1 cellular context compared by ENCODE assay signal in the genomic region with DNA sequence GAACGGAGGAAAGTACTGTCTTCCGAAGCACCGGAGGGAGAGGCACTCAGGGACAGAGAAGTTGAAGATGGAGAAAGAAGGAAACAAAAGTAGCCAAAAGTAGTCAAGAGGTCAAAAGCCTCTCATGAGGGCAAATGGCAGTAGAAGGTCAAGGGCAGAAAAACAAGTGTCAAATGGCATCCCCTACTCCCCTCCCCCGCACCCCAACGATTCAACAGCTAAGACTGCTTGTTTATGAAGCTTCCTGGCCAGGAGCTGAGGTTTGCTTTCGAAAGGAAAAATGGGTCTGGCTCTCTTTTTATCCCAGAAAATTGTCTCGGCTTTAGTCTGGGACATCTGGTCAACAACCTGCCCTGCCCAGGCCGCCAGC.
TF ChIP-seq lines count a peak whose summit lies in the region.

No MANE protein-coding gene starts in this region.

TF ChIP-seq in K562, 482 proteins besides CTCF, POLR2A, EP300 and RAD21:
- TF ChIP-seq NR2C1 (IDR thresholded peaks at IDR 0.05) = no peak
- TF ChIP-seq NR2C1 (tag; IDR thresholded peaks at IDR 0.05) = peak; percentile 24; the same call in 1 of the 2 replicates
- no peak for TF ChIP-seq TCFL5 (CRISPR knock-in tag; conservative IDR thresholded peaks at IDR 0.05)
